ENCODE assay signal across 10 cellular contexts in genomic region chr4:101806914-101807313, GRCh38. TPM values are rescaled to one million over a fixed set of nuclear protein-coding genes. Genes with fewer than 3 reads are reported as not detected.
DNase-seq lines count a peak whose midpoint lies in the region; ATAC-seq, FAIRE-seq and TF ChIP-seq lines count a peak whose summit lies in the region.
"Had no signal": no experiment of that assay in that cellular context is flagged by ENCODE, and none has a peak within 500 bp of the region (broad histone marks: within the 10 kb centered on the region; RNA-seq: fewer than 3 reads in every experiment).

No MANE protein-coding gene starts in this region.

- H3K27ac ChIP-seq in ovary (no peak overlapping the region), tibial nerve (no peak overlapping the region)
- H3K27ac ChIP-seq: breast epithelium had no signal

- ATAC-seq in GM21529 (IDR thresholded peaks at IDR 0.05; ENCODE audit: unreplicated experiment), result peak; percentile 98
- peak; percentile 94 for ATAC-seq in HG03565 (IDR thresholded peaks at IDR 0.05; ENCODE audit: unreplicated experiment)
- ATAC-seq: natural killer cell treated with Interleukin-12 subunit alpha and Interleukin-12 subunit beta and Interleukin-15 and Interleukin-18, amount 100 ng/mL, for 72 hours had no signal

- TF ChIP-seq POLR2A in GM12892 (IDR thresholded peaks at IDR 0.05; ENCODE audit: low read depth, low read length) (no peak), ovary (IDR thresholded peaks at IDR 0.05) (no peak), tibial nerve (IDR thresholded peaks at IDR 0.05) (no peak)

- TF ChIP-seq EP300 in ovary (IDR thresholded peaks at IDR 0.05) (no peak), tibial nerve (IDR thresholded peaks at IDR 0.05) (no peak)

- peak; percentile 94 for FAIRE-seq in GM12892 (lab: Jason Lieb, UNC)

- intact Hi-C loops in ovary (cut with DNase I), result no loop called here

- H3K9me3 ChIP-seq in ovary (no peaks in the 10 kb centered on the region), tibial nerve (peaks cover 0 to 4% (median 0%) of the 10 kb centered on the region in 4 donors)
- H3K9me3 ChIP-seq: breast epithelium had no signal

- H3K36me3 ChIP-seq in ovary (no peaks in the 10 kb centered on the region), tibial nerve (no peaks in the 10 kb centered on the region)
- H3K36me3 ChIP-seq: breast epithelium had no signal

- H3K27me3 ChIP-seq in ovary, result no peaks in the 10 kb centered on the region
- H3K27me3 ChIP-seq in tibial nerve, result no peaks in the 10 kb centered on the region
- H3K27me3 ChIP-seq: breast epithelium had no signal

- TF ChIP-seq CTCF in fibroblast of villous mesenchyme (IDR thresholded peaks at IDR 0.05; ENCODE audit: insufficient read depth, low read depth, low read length), result no peak
- TF ChIP-seq CTCF in ovary (IDR thresholded peaks at IDR 0.05), result no peak
- no peak for TF ChIP-seq CTCF in tibial nerve (IDR thresholded peaks at IDR 0.05)

- H3K4me1 ChIP-seq in ovary (ENCODE audit: insufficient read depth) (no peaks in the 10 kb centered on the region), tibial nerve (no peaks in the 10 kb centered on the region)
- H3K4me1 ChIP-seq: breast epithelium had no signal

- DNase-seq in GM12892 (ENCODE audit: insufficient read length), result no peak
- DNase-seq in fibroblast of villous mesenchyme (ENCODE audit: low read depth), result peak; percentile 9
- DNase-seq in ovary, result no peak
- DNase-seq in activated CD4-positive, alpha-beta T cell treated with anti-CD3 and anti-CD28 coated beads, Interleukin-2, amount 50 U/mL, for 1 hour, result no peak
- no peak for DNase-seq in tibial nerve (ENCODE audit: low spot score in 2 of 2)
- no peak for DNase-seq in SIG-M5 (lab: John Stamatoyannopoulos, UW)

- H3K4me3 ChIP-seq in fibroblast of villous mesenchyme (ENCODE audit: low read depth, low read length) (no peak overlapping the region), ovary (no peak overlapping the region), tibial nerve (no peak overlapping the region)
- H3K4me3 ChIP-seq: breast epithelium had no signal

- 55 to 70% (median 57%) methylated on average over 2 of the region's 2 CpGs for WGBS in ovary, 3 donors
- 76% methylated on average over 2 of the region's 2 CpGs for WGBS in tibial nerve, 2 donors

RNA-seq across cellular contexts. Expression of gene BANK1, which starts 16.4 kb away (rescaled TPM):
- polyA plus RNA-seq in GM12892 (2012; ENCODE audit: missing spikeins), result 9.1 TPM
- total RNA-seq in fibroblast of villous mesenchyme (0.32 and 0.86 TPM in 2 replicates), ovary (1 to 10 TPM in 2 of 7 donors, under 1 TPM in 5; 0.10 to 3.7 (median 0.36) TPM), tibial nerve (1 to 10 TPM; 3.5 to 6.3 (median 5.1) TPM)
- polyA plus RNA-seq in ovary, result 1 to 10 TPM in 1 of 2 donors, under 1 TPM in 1; 0.10 to 1.0 TPM
